In genomic region chr2:175004980-175005832, GRCh38 we compare ENCODE assay signal across 1 cellular context.
TF ChIP-seq lines count a peak whose summit lies in the region.

Gene CHN1, minus strand, starts transcription at chr2:175005381. Its CDS starts 469 bp downstream, at chr2:175004912.

TF ChIP-seq in HepG2, 621 proteins besides CTCF, POLR2A, EP300 and RAD21 (continued from another document and continues in another):
- TF ChIP-seq BCL3 (CRISPR knock-in tag; IDR thresholded peaks at IDR 0.05) (peak; percentile 58; the same call in 1 of the 2 replicates), ZNF292 (CRISPR knock-in tag; IDR thresholded peaks at IDR 0.05; ENCODE audit: borderline replicate concordance, low read depth) (no peak), GTF2F1 (IDR thresholded peaks at IDR 0.05; ENCODE audit: low read length) (no peak), HNRNPL (IDR thresholded peaks at IDR 0.05; ENCODE audit: low read depth, low read length) (no peak), CENPX (CRISPR knock-in tag; IDR thresholded peaks at IDR 0.05) (no peak), ZNF660 (CRISPR knock-in tag; IDR thresholded peaks at IDR 0.05; ENCODE audit: borderline replicate concordance, low read depth) (no peak), ZBTB10 (CRISPR knock-in tag; IDR thresholded peaks at IDR 0.05; ENCODE audit: borderline replicate concordance) (no peak), WIZ (CRISPR knock-in tag; IDR thresholded peaks at IDR 0.05) (no peak), ZSCAN12 (CRISPR knock-in tag; IDR thresholded peaks at IDR 0.05) (no peak), ATM (IDR thresholded peaks at IDR 0.05; ENCODE audit: borderline replicate concordance) (no peak), ZNF17 (CRISPR knock-in tag; IDR thresholded peaks at IDR 0.05) (no peak), DMAP1 (CRISPR knock-in tag; IDR thresholded peaks at IDR 0.05) (no peak), ZNF740 (CRISPR knock-in tag; IDR thresholded peaks at IDR 0.05) (no peak), HOXA5 (CRISPR knock-in tag; IDR thresholded peaks at IDR 0.05) (no peak), ZNF180 (CRISPR knock-in tag; IDR thresholded peaks at IDR 0.05; ENCODE audit: borderline replicate concordance, low read depth) (no peak), NR2F6 (IDR thresholded peaks at IDR 0.05) (no peak), NR2F6 (CRISPR knock-in tag; IDR thresholded peaks at IDR 0.05) (peak; percentile 5; the same call in 1 of the 2 replicates), NONO (IDR thresholded peaks at IDR 0.05) (no peak), NONO (CRISPR knock-in tag; conservative IDR thresholded peaks at IDR 0.05) (peak; percentile 64; the same call in 1 of the 2 replicates), PLRG1 (conservative IDR thresholded peaks at IDR 0.05) (no peak), JUN (CRISPR knock-in tag; IDR thresholded peaks at IDR 0.05) (no peak), PAXIP1 (CRISPR knock-in tag; conservative IDR thresholded peaks at IDR 0.05) (no peak), ZNF674 (CRISPR knock-in tag; IDR thresholded peaks at IDR 0.05; ENCODE audit: low read depth) (0 out of 2 replicates have a peak, but pooled peaks have one; percentile 68), NR0B2 (CRISPR knock-in tag; IDR thresholded peaks at IDR 0.05) (peak; percentile 78; the same call in 1 of the 2 replicates), SMARCC2 (IDR thresholded peaks at IDR 0.05) (no peak), ZNF160 (CRISPR knock-in tag; IDR thresholded peaks at IDR 0.05) (no peak), IKZF1 (IDR thresholded peaks at IDR 0.05) (no peak), GMEB2 (CRISPR knock-in tag; IDR thresholded peaks at IDR 0.05; ENCODE audit: low read depth) (no peak), ZNF367 (CRISPR knock-in tag; IDR thresholded peaks at IDR 0.05; ENCODE audit: borderline replicate concordance) (no peak), ATF7-NPFF (CRISPR knock-in tag; IDR thresholded peaks at IDR 0.05; ENCODE audit: low read depth) (peak; percentile 71; the same call in 1 of the 2 replicates), ZNF619 (CRISPR knock-in tag; IDR thresholded peaks at IDR 0.05) (no peak), SMAD1 (CRISPR knock-in tag; IDR thresholded peaks at IDR 0.05; ENCODE audit: borderline replicate concordance, low read depth) (no peak), NKX3-1 (CRISPR knock-in tag; IDR thresholded peaks at IDR 0.05) (no peak), PHF21A (CRISPR knock-in tag; IDR thresholded peaks at IDR 0.05) (0 out of 2 replicates have a peak, but pooled peaks have one; percentile 33), JDP2 (CRISPR knock-in tag; IDR thresholded peaks at IDR 0.05; ENCODE audit: borderline replicate concordance) (no peak; the same call in 1 of the 2 replicates), MLXIP (CRISPR knock-in tag; IDR thresholded peaks at IDR 0.05; ENCODE audit: borderline replicate concordance) (peak; percentile 33; the same call in 1 of the 2 replicates), ZNF264 (CRISPR knock-in tag; IDR thresholded peaks at IDR 0.05) (no peak), MXD1 (CRISPR knock-in tag; IDR thresholded peaks at IDR 0.05) (0 out of 2 replicates have a peak, but pooled peaks have one; percentile 59), IRF1 (CRISPR knock-in tag; IDR thresholded peaks at IDR 0.05; ENCODE audit: low read depth) (no peak), ATF1 (CRISPR knock-in tag; IDR thresholded peaks at IDR 0.05) (no peak), TFAP4 (IDR thresholded peaks at IDR 0.05; ENCODE audit: borderline replicate concordance, low read depth) (no peak), CHCHD3 (CRISPR knock-in tag; IDR thresholded peaks at IDR 0.05) (no peak), ZHX1 (CRISPR knock-in tag; IDR thresholded peaks at IDR 0.05; ENCODE audit: low read depth) (no peak), ZNF124 (CRISPR knock-in tag; IDR thresholded peaks at IDR 0.05) (no peak), MXD3 (CRISPR knock-in tag; IDR thresholded peaks at IDR 0.05) (peak; percentile 54; the same call in 1 of the 2 replicates)
